ENCODE assay signal across 1 cellular context in the genomic region with DNA sequence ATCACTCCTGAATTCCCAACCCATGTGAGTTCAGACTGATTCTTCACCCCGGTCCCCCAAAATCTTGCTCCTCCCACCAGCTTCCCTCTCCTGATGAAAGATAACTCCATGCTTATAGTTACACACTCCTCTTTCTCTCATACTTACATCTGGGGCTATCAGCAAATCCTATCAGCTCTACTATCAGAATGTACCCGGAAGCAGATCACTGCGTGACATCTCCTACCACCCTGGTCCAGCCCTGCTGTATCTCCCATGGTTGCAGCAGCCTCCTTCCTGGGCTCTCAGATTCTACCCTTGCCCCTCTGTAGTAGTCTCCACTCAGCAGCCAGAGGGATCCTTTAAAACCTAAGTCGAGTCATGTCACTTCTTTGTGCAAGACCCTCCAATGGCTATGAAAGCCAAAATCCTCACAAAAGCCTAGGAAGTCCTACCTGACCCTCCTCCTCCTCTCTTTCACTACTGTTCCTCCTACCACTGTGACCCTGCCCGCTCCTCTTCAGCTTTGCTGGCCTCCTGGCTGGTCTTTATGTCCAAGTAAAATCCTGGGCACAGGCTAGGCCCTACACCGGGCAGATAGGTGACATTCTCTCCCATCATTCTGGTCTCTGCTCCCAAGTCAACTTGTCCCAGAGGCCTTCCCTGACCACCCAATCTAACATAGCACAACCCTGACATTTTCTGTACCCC.
TF ChIP-seq lines count a peak whose summit lies in the region.

No MANE protein-coding gene starts in this region.

TF ChIP-seq in GM23338, 12 proteins besides CTCF, POLR2A, EP300 and RAD21 (continued from another document):
- TF ChIP-seq, protein P1, sequence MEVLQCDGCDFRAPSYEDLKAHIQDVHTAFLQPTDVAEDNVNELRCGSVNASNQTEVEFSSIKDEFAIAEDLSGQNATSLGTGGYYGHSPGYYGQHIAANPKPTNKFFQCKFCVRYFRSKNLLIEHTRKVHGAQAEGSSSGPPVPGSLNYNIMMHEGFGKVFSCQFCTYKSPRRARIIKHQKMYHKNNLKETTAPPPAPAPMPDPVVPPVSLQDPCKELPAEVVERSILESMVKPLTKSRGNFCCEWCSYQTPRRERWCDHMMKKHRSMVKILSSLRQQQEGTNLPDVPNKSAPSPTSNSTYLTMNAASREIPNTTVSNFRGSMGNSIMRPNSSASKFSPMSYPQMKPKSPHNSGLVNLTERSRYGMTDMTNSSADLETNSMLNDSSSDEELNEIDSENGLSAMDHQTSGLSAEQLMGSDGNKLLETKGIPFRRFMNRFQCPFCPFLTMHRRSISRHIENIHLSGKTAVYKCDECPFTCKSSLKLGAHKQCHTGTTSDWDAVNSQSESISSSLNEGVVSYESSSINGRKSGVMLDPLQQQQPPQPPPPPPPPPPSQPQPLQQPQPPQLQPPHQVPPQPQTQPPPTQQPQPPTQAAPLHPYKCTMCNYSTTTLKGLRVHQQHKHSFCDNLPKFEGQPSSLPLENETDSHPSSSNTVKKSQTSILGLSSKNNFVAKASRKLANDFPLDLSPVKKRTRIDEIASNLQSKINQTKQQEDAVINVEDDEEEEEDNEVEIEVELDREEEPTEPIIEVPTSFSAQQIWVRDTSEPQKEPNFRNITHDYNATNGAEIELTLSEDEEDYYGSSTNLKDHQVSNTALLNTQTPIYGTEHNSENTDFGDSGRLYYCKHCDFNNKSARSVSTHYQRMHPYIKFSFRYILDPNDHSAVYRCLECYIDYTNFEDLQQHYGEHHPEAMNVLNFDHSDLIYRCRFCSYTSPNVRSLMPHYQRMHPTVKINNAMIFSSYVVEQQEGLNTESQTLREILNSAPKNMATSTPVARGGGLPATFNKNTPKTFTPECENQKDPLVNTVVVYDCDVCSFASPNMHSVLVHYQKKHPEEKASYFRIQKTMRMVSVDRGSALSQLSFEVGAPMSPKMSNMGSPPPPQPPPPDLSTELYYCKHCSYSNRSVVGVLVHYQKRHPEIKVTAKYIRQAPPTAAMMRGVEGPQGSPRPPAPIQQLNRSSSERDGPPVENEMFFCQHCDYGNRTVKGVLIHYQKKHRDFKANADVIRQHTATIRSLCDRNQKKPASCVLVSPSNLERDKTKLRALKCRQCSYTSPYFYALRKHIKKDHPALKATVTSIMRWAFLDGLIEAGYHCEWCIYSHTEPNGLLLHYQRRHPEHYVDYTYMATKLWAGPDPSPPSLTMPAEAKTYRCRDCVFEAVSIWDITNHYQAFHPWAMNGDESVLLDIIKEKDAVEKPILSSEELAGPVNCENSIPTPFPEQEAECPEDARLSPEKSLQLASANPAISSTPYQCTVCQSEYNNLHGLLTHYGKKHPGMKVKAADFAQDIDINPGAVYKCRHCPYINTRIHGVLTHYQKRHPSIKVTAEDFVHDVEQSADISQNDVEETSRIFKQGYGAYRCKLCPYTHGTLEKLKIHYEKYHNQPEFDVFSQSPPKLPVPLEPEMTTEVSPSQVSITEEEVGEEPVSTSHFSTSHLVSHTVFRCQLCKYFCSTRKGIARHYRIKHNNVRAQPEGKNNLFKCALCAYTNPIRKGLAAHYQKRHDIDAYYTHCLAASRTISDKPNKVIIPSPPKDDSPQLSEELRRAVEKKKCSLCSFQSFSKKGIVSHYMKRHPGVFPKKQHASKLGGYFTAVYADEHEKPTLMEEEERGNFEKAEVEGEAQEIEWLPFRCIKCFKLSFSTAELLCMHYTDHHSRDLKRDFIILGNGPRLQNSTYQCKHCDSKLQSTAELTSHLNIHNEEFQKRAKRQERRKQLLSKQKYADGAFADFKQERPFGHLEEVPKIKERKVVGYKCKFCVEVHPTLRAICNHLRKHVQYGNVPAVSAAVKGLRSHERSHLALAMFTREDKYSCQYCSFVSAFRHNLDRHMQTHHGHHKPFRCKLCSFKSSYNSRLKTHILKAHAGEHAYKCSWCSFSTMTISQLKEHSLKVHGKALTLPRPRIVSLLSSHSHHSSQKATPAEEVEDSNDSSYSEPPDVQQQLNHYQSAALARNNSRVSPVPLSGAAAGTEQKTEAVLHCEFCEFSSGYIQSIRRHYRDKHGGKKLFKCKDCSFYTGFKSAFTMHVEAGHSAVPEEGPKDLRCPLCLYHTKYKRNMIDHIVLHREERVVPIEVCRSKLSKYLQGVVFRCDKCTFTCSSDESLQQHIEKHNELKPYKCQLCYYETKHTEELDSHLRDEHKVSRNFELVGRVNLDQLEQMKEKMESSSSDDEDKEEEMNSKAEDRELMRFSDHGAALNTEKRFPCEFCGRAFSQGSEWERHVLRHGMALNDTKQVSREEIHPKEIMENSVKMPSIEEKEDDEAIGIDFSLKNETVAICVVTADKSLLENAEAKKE (CRISPR knock-in tag; IDR thresholded peaks at IDR 0.05) = no peak
- TF ChIP-seq JUNB (IDR thresholded peaks at IDR 0.05; ENCODE audit: unreplicated experiment) (no peak), STAT1 (IDR thresholded peaks at IDR 0.05; ENCODE audit: unreplicated experiment) (no peak), CREB1 (CRISPR knock-in tag; IDR thresholded peaks at IDR 0.05; ENCODE audit: low read depth) (no peak), POLR2AphosphoS5 (IDR thresholded peaks at IDR 0.05; ENCODE audit: low read depth) (no peak), EZH2 (IDR thresholded peaks at IDR 0.05; ENCODE audit: low read depth, unreplicated experiment) (no peak), NANOG (IDR thresholded peaks at IDR 0.05; ENCODE audit: borderline replicate concordance) (no peak)
- TF ChIP-seq, protein P2, sequence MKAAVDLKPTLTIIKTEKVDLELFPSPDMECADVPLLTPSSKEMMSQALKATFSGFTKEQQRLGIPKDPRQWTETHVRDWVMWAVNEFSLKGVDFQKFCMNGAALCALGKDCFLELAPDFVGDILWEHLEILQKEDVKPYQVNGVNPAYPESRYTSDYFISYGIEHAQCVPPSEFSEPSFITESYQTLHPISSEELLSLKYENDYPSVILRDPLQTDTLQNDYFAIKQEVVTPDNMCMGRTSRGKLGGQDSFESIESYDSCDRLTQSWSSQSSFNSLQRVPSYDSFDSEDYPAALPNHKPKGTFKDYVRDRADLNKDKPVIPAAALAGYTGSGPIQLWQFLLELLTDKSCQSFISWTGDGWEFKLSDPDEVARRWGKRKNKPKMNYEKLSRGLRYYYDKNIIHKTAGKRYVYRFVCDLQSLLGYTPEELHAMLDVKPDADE (IDR thresholded peaks at IDR 0.05) = no peak
